ENCODE assay signal across 8 cellular contexts in the genomic region with DNA sequence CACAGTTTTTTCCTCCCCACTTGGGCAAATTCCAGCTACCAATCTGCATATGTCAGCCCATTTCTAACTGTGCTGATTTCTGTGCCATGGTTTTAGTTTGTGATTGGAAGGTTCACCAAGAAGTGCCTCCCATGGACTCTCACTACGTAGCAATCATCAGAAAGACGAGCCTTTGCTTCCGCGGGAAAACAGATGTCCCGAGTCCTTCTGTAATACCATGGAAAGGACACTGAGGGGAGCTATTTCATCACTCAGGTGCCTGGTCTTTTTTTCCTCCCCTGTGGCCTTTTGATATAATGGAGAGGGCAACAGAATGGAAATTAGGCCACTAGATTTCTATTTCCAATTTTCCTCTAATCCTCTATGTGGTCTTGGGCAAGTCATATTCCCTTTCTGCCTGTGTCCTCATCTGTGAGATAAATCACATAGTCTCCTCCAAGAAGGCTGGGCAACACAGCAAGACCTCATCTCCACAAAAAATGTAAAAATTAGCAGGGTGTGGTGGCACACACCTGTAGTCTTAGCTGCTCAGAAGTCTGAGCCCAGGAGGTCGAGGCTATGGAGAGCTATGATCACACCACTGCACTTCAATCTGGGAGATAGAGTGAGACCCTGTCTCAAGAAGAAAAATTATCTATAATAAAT. TPM values are rescaled to one million over a fixed set of nuclear protein-coding genes. Genes with fewer than 3 reads are reported as not detected.
DNase-seq lines count a peak whose midpoint lies in the region; ATAC-seq, FAIRE-seq and TF ChIP-seq lines count a peak whose summit lies in the region.

No MANE protein-coding gene starts in this region.

- H3K27ac Mint-ChIP-seq in nephron: no peak overlapping the region

- TF ChIP-seq CTCF in A549 (IDR thresholded peaks at IDR 0.05) (peak; percentile 71), SK-N-SH (IDR thresholded peaks at IDR 0.05) (peak; percentile 65), esophagus squamous epithelium (IDR thresholded peaks at IDR 0.05) (peak; percentile 37 to 80 (median 64)), nephron (IDR thresholded peaks at IDR 0.05; ENCODE audit: unreplicated experiment in 3 of 3) (peak; percentile 52 to 74 (median 54))

- H3K9ac ChIP-seq in SK-N-SH: no peak overlapping the region

- H2AFZ ChIP-seq in SK-N-SH (ENCODE audit: low read depth): no peak overlapping the region

- no peak overlapping the region for H3K4me3 Mint-ChIP-seq in nephron

- H3K36me3 ChIP-seq in SK-N-SH (replicated peaks in 1 of 2; ENCODE audit: control insufficient read depth in 1 of 2, insufficient read depth in 2 of 2, low read length in 1 of 2) (no peaks in the 10 kb centered on the region), esophagus squamous epithelium (no peaks in the 10 kb centered on the region)

- ATAC-seq in A549 (peak; percentile 68 to 85; a peak in 5 of 6 replicates), GM19351 (IDR thresholded peaks at IDR 0.05; ENCODE audit: unreplicated experiment) (no peak), HG02798 (IDR thresholded peaks at IDR 0.05; ENCODE audit: poor library complexity, unreplicated experiment) (no peak)

- CTCF ChIA-PET in A549 (lab: Yijun Ruan, JAX): interaction anchor here (0.7 to 6.1 kb wide), 47 partner anchors 9 to 198 kb away, joined by 3 to 142 read pairs (median 5); a partner anchor contains a TSS
- CTCF ChIA-PET in SK-N-SH (lab: Yijun Ruan, JAX): interaction anchor here (0.6 to 7.1 kb wide), 43 partner anchors 8 to 314 kb away, joined by 3 to 190 read pairs (median 7); a partner anchor contains a TSS

- H3F3A ChIP-seq in SK-N-SH (replicated peaks; ENCODE audit: insufficient read depth): no peaks in the 10 kb centered on the region

- H3K4me3 ChIP-seq in A549 (no peak overlapping the region), SK-N-SH (ENCODE audit: low read depth in 2 of 2, low read length in 1 of 2) (peak overlapping the region in 1 of 2 experiments; percentile 38; a peak in 1 of 4 replicates), esophagus squamous epithelium (no peak overlapping the region)

- H3K4me1 Mint-ChIP-seq in nephron: no peaks in the 10 kb centered on the region

- in situ Hi-C loops in G401 (cut with HindIII; ENCODE audit: low sequenced_read_pairs): no loop called here

- no peaks in the 10 kb centered on the region for H3K4me1 ChIP-seq in A549
- H3K4me1 ChIP-seq in SK-N-SH (ENCODE audit: control insufficient read depth in 1 of 2, insufficient read depth in 2 of 2, low read depth in 1 of 2, low read length in 1 of 2): no peaks in the 10 kb centered on the region
- no peaks in the 10 kb centered on the region for H3K4me1 ChIP-seq in esophagus squamous epithelium

- TF ChIP-seq POLR2A in A549 (IDR thresholded peaks at IDR 0.05; ENCODE audit: low read length) (no peak), esophagus squamous epithelium (IDR thresholded peaks at IDR 0.05) (no peak)

- TF ChIP-seq RAD21 in A549 (conservative IDR thresholded peaks at IDR 0.05 in 1 of 2, IDR thresholded peaks at IDR 0.05 in 1 of 2): peak; percentile 81 to 89
- TF ChIP-seq RAD21 in SK-N-SH (IDR thresholded peaks at IDR 0.05; ENCODE audit: low read length): peak; percentile 94

- H3K27ac ChIP-seq in A549 (no peak overlapping the region), SK-N-SH (ENCODE audit: low read depth in 2 of 2, low read length in 1 of 2) (no peak overlapping the region), esophagus squamous epithelium (no peak overlapping the region)

- H3K4me2 ChIP-seq in A549 (no peak overlapping the region), SK-N-SH (no peak overlapping the region)

- peaks cover 12% of the 10 kb centered on the region; the same call in 2 of the 3 replicates for H3K9me3 ChIP-seq in A549
- H3K9me3 ChIP-seq in SK-N-SH: no peaks in the 10 kb centered on the region
- H3K9me3 ChIP-seq in esophagus squamous epithelium: no peaks in the 10 kb centered on the region

- POLR2A ChIA-PET in A549 (lab: Yijun Ruan, JAX) (interaction anchor here (0.5 kb wide), 1 partner anchor 28 kb away, joined by 3 read pairs; no protein-coding TSS in a partner anchor), SK-N-SH (lab: Yijun Ruan, JAX) (no interaction called here)

- H3K9me2 ChIP-seq in SK-N-SH: no peaks in the 10 kb centered on the region

- no peaks in the 10 kb centered on the region for H3K79me2 ChIP-seq in SK-N-SH (ENCODE audit: insufficient read depth)

- FAIRE-seq in A549 (lab: Jason Lieb, UNC): peak; percentile 86

- no peaks in the 10 kb centered on the region for H3K36me3 Mint-ChIP-seq in nephron (ENCODE audit: low read depth)

- peaks cover 12% of the 10 kb centered on the region for H3K27me3 Mint-ChIP-seq in nephron (ENCODE audit: low read depth)

- under 1% methylated on average over 6 of the region's 6 CpGs for WGBS in A549 (ENCODE audit: missing lambda C conversion rate)
- 6% methylated on average over 6 of the region's 6 CpGs for WGBS in SK-N-SH (ENCODE audit: low lambda C conversion rate)
- 9 to 13% methylated on average over 6 of the region's 6 CpGs for WGBS in esophagus squamous epithelium, 2 donors

- H3K9me3 Mint-ChIP-seq in nephron: peaks cover 5% of the 10 kb centered on the region

- no peaks in the 10 kb centered on the region for H4K20me1 ChIP-seq in SK-N-SH (ENCODE audit: insufficient read depth)

- intact Hi-C loops in esophagus squamous epithelium (cut with DNase I): loop anchor here (10.0 kb wide), 1 partner anchor 88 kb away; no protein-coding TSS in a partner anchor

- TF ChIP-seq EP300 in A549 (IDR thresholded peaks at IDR 0.05) (no peak), SK-N-SH (IDR thresholded peaks at IDR 0.05; ENCODE audit: borderline replicate concordance in 1 of 2, low read depth in 1 of 2, low read length in 1 of 2) (no peak)

- peak; percentile 61 to 67 for DNase-seq in A549 (ENCODE audit: low read depth in 1 of 2, low spot score in 1 of 2)
- peak; percentile 91 for DNase-seq in G401 (ENCODE audit: low spot score)
- peak; percentile 50 for DNase-seq in NCI-H1436 treated with DMSO at 0.1 percent for 48 hours (lab: John Stamatoyannopoulos, UW)
- peak; percentile 75 for DNase-seq in SK-N-SH
- DNase-seq in esophagus squamous epithelium (lab: John Stamatoyannopoulos, UW): no peak

- H3K27me3 ChIP-seq in SK-N-SH (ENCODE audit: insufficient read depth) (no peaks in the 10 kb centered on the region; the same call in 1 of the 2 replicates), esophagus squamous epithelium (peaks cover 0 to 16% (median 0%) of the 10 kb centered on the region in 4 donors)

TF ChIP-seq in A549, 52 proteins besides CTCF, POLR2A, EP300 and RAD21:
- peak; percentile 73 for TF ChIP-seq SMC3 (IDR thresholded peaks at IDR 0.05)
- TF ChIP-seq, protein P1, sequence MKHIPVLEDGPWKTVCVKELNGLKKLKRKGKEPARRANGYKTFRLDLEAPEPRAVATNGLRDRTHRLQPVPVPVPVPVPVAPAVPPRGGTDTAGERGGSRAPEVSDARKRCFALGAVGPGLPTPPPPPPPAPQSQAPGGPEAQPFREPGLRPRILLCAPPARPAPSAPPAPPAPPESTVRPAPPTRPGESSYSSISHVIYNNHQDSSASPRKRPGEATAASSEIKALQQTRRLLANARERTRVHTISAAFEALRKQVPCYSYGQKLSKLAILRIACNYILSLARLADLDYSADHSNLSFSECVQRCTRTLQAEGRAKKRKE (CRISPR knock-in tag; IDR thresholded peaks at IDR 0.05; ENCODE audit: low read depth): no peak

TF ChIP-seq in SK-N-SH, 30 proteins besides CTCF, POLR2A, EP300 and RAD21 (continues in another document):
- TF ChIP-seq, protein P2, sequence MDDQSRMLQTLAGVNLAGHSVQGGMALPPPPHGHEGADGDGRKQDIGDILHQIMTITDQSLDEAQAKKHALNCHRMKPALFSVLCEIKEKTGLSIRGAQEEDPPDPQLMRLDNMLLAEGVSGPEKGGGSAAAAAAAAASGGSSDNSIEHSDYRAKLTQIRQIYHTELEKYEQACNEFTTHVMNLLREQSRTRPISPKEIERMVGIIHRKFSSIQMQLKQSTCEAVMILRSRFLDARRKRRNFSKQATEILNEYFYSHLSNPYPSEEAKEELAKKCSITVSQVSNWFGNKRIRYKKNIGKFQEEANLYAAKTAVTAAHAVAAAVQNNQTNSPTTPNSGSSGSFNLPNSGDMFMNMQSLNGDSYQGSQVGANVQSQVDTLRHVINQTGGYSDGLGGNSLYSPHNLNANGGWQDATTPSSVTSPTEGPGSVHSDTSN (IDR thresholded peaks at IDR 0.05): no peak

RNA-seq across cellular contexts. Expression of a gene that starts 24.8 kb away (rescaled TPM):
- polyA plus RNA-seq in A549 (2011; rRNA removed) (0.14 and 0.36 TPM in 2 replicates), A549 (2017; fragmentation: RNase III; extraction: RNeasy Plus Mini Kit Qiagen cat#74134 plus additional on column Dnase treatment) (0.18 to 0.26 TPM in 2 of 3 replicates, not detected in the other), SK-N-SH (2012; rRNA removed) (not detected in 2 replicates)
- not detected in 2 replicates for polyA plus RNA-seq in A549 (2012; cell fraction: cytosol; rRNA removed)
- polyA plus RNA-seq in A549 (2012; cell fraction: nucleus; rRNA removed): not detected in 2 replicates
- not detected in 2 replicates for polyA minus RNA-seq in A549 (2011; rRNA and poly(A)+ RNA removed)
- total RNA-seq in G401 (2014; rRNA removed; shearing (Covaris generic)): 13.2 and 15.0 TPM in 2 replicates
- not detected in 2 replicates for polyA plus RNA-seq in SK-N-SH (2012; cell fraction: cytosol; rRNA removed)
- not detected in 2 replicates for polyA plus RNA-seq in SK-N-SH (2012; cell fraction: nucleus; rRNA removed)
- 1 to 10 TPM in 3 of 4 donors, not detected in 1; 1.1 to 1.4 (median 1.3) TPM for total RNA-seq in esophagus squamous epithelium

RNA-seq across cellular contexts. Expression of a gene that starts 40.4 kb away (rescaled TPM):
- polyA plus RNA-seq in A549 (2011; rRNA removed): 0.37 and 0.40 TPM in 2 replicates
- polyA plus RNA-seq in A549 (2012; cell fraction: cytosol; rRNA removed): 0.33 and 0.67 TPM in 2 replicates
- polyA plus RNA-seq in A549 (2012; cell fraction: nucleus; rRNA removed): 0.26 and 0.55 TPM in 2 replicates
- 0.32 to 0.51 TPM (median 0.34 TPM) in 3 replicates for polyA plus RNA-seq in A549 (2017; fragmentation: RNase III; extraction: RNeasy Plus Mini Kit Qiagen cat#74134 plus additional on column Dnase treatment)
- 1.8 and 1.9 TPM in 2 replicates for polyA minus RNA-seq in A549 (2011; rRNA and poly(A)+ RNA removed)
- total RNA-seq in G401 (2014; rRNA removed; shearing (Covaris generic)): 1.3 and 2.8 TPM in 2 replicates
- polyA plus RNA-seq in SK-N-SH (2012; rRNA removed): 0.02 and 0.03 TPM in 2 replicates
- 0.01 and 0.09 TPM in 2 replicates for polyA plus RNA-seq in SK-N-SH (2012; cell fraction: cytosol; rRNA removed)
- polyA plus RNA-seq in SK-N-SH (2012; cell fraction: nucleus; rRNA removed): 0.07 TPM in 1 of 2 replicates, not detected in the other
- total RNA-seq in esophagus squamous epithelium: 1 to 10 TPM in 3 of 4 donors, under 1 TPM in 1; 0.97 to 4.4 (median 2.1) TPM

RNA-seq across cellular contexts. Expression of a gene that starts 58.8 kb away (rescaled TPM):
- polyA plus RNA-seq in A549 (2011; rRNA removed): 0.09 and 0.16 TPM in 2 replicates
- polyA plus RNA-seq in A549 (2012; cell fraction: cytosol; rRNA removed): 0.01 TPM in 1 of 2 replicates, not detected in the other
- not detected in 2 replicates for polyA plus RNA-seq in A549 (2012; cell fraction: nucleus; rRNA removed)
- polyA plus RNA-seq in A549 (2017; fragmentation: RNase III; extraction: RNeasy Plus Mini Kit Qiagen cat#74134 plus additional on column Dnase treatment): 0.04 TPM in 1 of 3 replicates, not detected in the others
- 0.34 and 0.66 TPM in 2 replicates for polyA minus RNA-seq in A549 (2011; rRNA and poly(A)+ RNA removed)
- 1.7 and 1.8 TPM in 2 replicates for total RNA-seq in G401 (2014; rRNA removed; shearing (Covaris generic))
- polyA plus RNA-seq in SK-N-SH (2012; rRNA removed): not detected in 2 replicates
- polyA plus RNA-seq in SK-N-SH (2012; cell fraction: cytosol; rRNA removed): not detected in 2 replicates
- 0.04 TPM in 1 of 2 replicates, not detected in the other for polyA plus RNA-seq in SK-N-SH (2012; cell fraction: nucleus; rRNA removed)
- total RNA-seq in esophagus squamous epithelium: 1 to 10 TPM in 2 of 4 donors, under 1 TPM in 2; 0.29 to 2.3 (median 0.99) TPM

Comparison
In these comparisons a context has a peak if more than half of its experiments do, and no peak if none do; other contexts are left out.
1. ATAC-seq: peak in A549 (2 of 2); none in GM19351 (single experiment) and HG02798 (single experiment).
2. Peak in every context shown above with its lines, with median percentiles within 50 percentile points of each other: CTCF ChIP-seq.